Comparison of ENCODE assay signal across 2 cellular contexts in the genomic region with DNA sequence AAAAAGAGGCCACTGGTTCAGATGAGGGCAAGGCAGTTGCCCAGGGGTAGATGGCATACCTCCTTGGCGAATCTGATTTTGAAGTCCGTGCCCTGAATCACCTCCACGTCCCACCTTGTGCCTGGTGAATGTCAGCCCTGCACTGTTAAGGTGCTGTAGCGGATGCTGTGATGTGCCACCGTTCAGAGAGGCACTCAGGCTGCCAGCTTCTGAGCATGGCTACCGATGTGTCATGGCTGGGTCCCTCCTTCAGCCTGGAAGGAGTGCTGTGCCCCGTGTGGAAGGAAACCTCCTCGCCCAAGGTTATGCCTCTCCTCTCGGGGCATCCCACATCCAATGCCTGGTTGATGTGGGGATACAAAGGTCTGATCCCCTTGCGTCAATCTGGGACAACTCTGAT.
TF ChIP-seq lines count a peak whose summit lies in the region.

No MANE protein-coding gene starts in this region.

TF ChIP-seq in H1, 55 proteins besides CTCF, POLR2A, EP300 and RAD21:
- no peak for TF ChIP-seq RFX5 (IDR thresholded peaks at IDR 0.05; ENCODE audit: borderline replicate concordance, low read depth, low read length)
- no peak for TF ChIP-seq SIX5 (IDR thresholded peaks at IDR 0.05; ENCODE audit: low read depth, low read length)
- TF ChIP-seq, protein P1, sequence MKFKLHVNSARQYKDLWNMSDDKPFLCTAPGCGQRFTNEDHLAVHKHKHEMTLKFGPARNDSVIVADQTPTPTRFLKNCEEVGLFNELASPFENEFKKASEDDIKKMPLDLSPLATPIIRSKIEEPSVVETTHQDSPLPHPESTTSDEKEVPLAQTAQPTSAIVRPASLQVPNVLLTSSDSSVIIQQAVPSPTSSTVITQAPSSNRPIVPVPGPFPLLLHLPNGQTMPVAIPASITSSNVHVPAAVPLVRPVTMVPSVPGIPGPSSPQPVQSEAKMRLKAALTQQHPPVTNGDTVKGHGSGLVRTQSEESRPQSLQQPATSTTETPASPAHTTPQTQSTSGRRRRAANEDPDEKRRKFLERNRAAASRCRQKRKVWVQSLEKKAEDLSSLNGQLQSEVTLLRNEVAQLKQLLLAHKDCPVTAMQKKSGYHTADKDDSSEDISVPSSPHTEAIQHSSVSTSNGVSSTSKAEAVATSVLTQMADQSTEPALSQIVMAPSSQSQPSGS (IDR thresholded peaks at IDR 0.05; ENCODE audit: low read length) = no peak
- TF ChIP-seq CHD2 (IDR thresholded peaks at IDR 0.05; ENCODE audit: low read length) = no peak
- no peak for TF ChIP-seq SP4 (IDR thresholded peaks at IDR 0.05; ENCODE audit: low read length)
TF ChIP-seq in H1: peak in this region for 0.

TF ChIP-seq in HEK293T, 16 proteins besides CTCF, POLR2A, EP300 and RAD21:
- TF ChIP-seq BHLHE40 (IDR thresholded peaks at IDR 0.05; ENCODE audit: borderline replicate concordance) = no peak
- no peak for TF ChIP-seq FOXK2 (IDR thresholded peaks at IDR 0.05)
- TF ChIP-seq, protein P2, sequence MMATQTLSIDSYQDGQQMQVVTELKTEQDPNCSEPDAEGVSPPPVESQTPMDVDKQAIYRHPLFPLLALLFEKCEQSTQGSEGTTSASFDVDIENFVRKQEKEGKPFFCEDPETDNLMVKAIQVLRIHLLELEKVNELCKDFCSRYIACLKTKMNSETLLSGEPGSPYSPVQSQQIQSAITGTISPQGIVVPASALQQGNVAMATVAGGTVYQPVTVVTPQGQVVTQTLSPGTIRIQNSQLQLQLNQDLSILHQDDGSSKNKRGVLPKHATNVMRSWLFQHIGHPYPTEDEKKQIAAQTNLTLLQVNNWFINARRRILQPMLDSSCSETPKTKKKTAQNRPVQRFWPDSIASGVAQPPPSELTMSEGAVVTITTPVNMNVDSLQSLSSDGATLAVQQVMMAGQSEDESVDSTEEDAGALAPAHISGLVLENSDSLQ (IDR thresholded peaks at IDR 0.05) = no peak
- no peak for TF ChIP-seq FOXA1 (IDR thresholded peaks at IDR 0.05)
- no peak for TF ChIP-seq HDGF (IDR thresholded peaks at IDR 0.05; ENCODE audit: borderline replicate concordance)
